Comparison of ENCODE assay signal across 10 cellular contexts in the genomic region with DNA sequence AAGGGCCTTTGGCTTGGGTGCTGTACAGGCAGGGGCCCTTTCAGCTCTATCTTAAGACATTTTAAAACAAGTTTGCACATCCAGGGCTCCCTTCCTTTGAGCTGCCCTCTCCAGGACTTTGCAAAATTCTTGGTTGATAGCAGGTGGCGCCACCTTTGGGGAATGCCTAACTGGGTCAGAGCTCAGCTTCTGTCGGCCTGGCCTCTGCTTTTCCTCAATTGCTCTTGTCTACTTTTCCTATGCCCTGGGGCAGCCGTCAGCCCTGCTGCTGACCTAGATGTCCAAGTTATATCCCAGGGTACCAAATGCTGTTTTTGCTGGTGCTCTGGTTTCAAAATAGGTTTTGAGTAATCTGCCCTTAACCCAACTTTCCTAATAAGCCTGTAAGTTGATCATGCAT.
DNase-seq lines count a peak whose midpoint lies in the region; ATAC-seq and TF ChIP-seq lines count a peak whose summit lies in the region.
"Had no signal": no experiment of that assay in that cellular context is flagged by ENCODE, and none has a peak within 500 bp of the region (broad histone marks: within the 10 kb centered on the region; RNA-seq: fewer than 3 reads in every experiment).

No MANE protein-coding gene starts in this region.

- H3K79me2 ChIP-seq in SU-DHL-6 (ENCODE audit: insufficient read depth, low read length): no peaks in the 10 kb centered on the region

- no peaks in the 10 kb centered on the region for H3K9me2 ChIP-seq in SU-DHL-6 (replicated peaks; ENCODE audit: insufficient read depth, low read length)

- no peaks in the 10 kb centered on the region for H4K20me1 ChIP-seq in SU-DHL-6 (ENCODE audit: low read depth, low read length)

- no peak overlapping the region for H3K4me2 ChIP-seq in SU-DHL-6 (ENCODE audit: low read depth, low read length, poor library complexity, severe bottlenecking)

- no peaks in the 10 kb centered on the region for H3F3A ChIP-seq in SU-DHL-6 (ENCODE audit: insufficient read depth)

- H3K27me3 ChIP-seq in SU-DHL-6 (ENCODE audit: low read length): no peaks in the 10 kb centered on the region
- peaks cover 2% of the 10 kb centered on the region for H3K27me3 ChIP-seq in foreskin keratinocyte

- no peak for ATAC-seq in foreskin keratinocyte
- no peak for ATAC-seq in GM18868 (IDR thresholded peaks at IDR 0.05; ENCODE audit: unreplicated experiment)
- ATAC-seq in HG03439 (IDR thresholded peaks at IDR 0.05; ENCODE audit: unreplicated experiment): no peak
- ATAC-seq: HepG2 had no signal

- DNase-seq in foreskin keratinocyte: no peak
- DNase-seq in activated gamma-delta T cell treated with Interleukin-2 at 50 U/mL for 16 hours: no peak
- DNase-seq in NCI-H1436 treated with DMSO at 0.1 percent for 48 hours (lab: John Stamatoyannopoulos, UW): no peak
- DNase-seq: DMS79 had no signal

- no peaks in the 10 kb centered on the region for H3K9me3 ChIP-seq in SU-DHL-6 (ENCODE audit: insufficient read depth, low read length)

- TF ChIP-seq CTCF in C4-2B (conservative IDR thresholded peaks at IDR 0.05): peak; percentile 11
- TF ChIP-seq CTCF in GM12873 (IDR thresholded peaks at IDR 0.05; ENCODE audit: insufficient read depth, low read depth, low read length, missing control alignments): peak; percentile 41
- peak; percentile 12 for TF ChIP-seq CTCF in SU-DHL-6 (IDR thresholded peaks at IDR 0.05; ENCODE audit: insufficient read depth, low read length, poor library complexity, severe bottlenecking)
- peak; percentile 23 for TF ChIP-seq CTCF in foreskin keratinocyte (conservative IDR thresholded peaks at IDR 0.05)

- H3K27ac ChIP-seq in C4-2B: no peak overlapping the region
- no peak overlapping the region for H3K27ac ChIP-seq in SU-DHL-6 (ENCODE audit: low read depth, low read length)
- no peak overlapping the region for H3K27ac ChIP-seq in foreskin keratinocyte

- H3K9ac ChIP-seq in SU-DHL-6 (ENCODE audit: low read length): no peak overlapping the region

- H3K4me1 ChIP-seq in foreskin keratinocyte: no peaks in the 10 kb centered on the region

- no peak overlapping the region for H2AFZ ChIP-seq in SU-DHL-6 (ENCODE audit: low read depth, low read length, severe bottlenecking)

- no peak overlapping the region for H3K4me3 ChIP-seq in SU-DHL-6 (ENCODE audit: insufficient read depth, low read length, poor library complexity, severe bottlenecking)

- peaks cover 34% of the 10 kb centered on the region for H3K36me3 ChIP-seq in SU-DHL-6 (ENCODE audit: low read length)
